In genomic region chr3:15041950-15042349, GRCh38 we compare ENCODE assay signal across 27 cellular contexts. TPM values are rescaled to one million over a fixed set of nuclear protein-coding genes. Genes with fewer than 3 reads are reported as not detected.
DNase-seq lines count a peak whose midpoint lies in the region; ATAC-seq and TF ChIP-seq lines count a peak whose summit lies in the region.
"Had no signal": no experiment of that assay in that cellular context is flagged by ENCODE, and none has a peak within 500 bp of the region (broad histone marks: within the 10 kb centered on the region; RNA-seq: fewer than 3 reads in every experiment).

No MANE protein-coding gene starts in this region.

- H3K4me3 ChIP-seq in parathyroid adenoma (ENCODE audit: low read depth, low read length), result no peak overlapping the region
- H3K4me3 ChIP-seq: adrenal gland, gastroesophageal sphincter, neural progenitor cell, prostate gland, sigmoid colon, upper lobe of left lung had no signal

- H3K4me3 Mint-ChIP-seq in activated CD4-positive, alpha-beta T cell treated with anti-CD3 and anti-CD28 coated beads for 36 hours, result no peak overlapping the region
- H3K4me3 Mint-ChIP-seq: neural progenitor cell had no signal

- no peaks in the 10 kb centered on the region for H3K9me3 ChIP-seq in parathyroid adenoma (ENCODE audit: control insufficient read depth, low read length)
- H3K9me3 ChIP-seq: adrenal gland, gastroesophageal sphincter, prostate gland, sigmoid colon, upper lobe of left lung had no signal

- H3K27ac Mint-ChIP-seq in activated CD4-positive, alpha-beta T cell treated with anti-CD3 and anti-CD28 coated beads for 36 hours, result peak overlapping the region; percentile 55
- H3K27ac Mint-ChIP-seq: neural progenitor cell had no signal

- H3K4me1 ChIP-seq in parathyroid adenoma, result no peaks in the 10 kb centered on the region
- H3K4me1 ChIP-seq: sigmoid colon had no signal

- peaks cover 48% of the 10 kb centered on the region for H3K36me3 Mint-ChIP-seq in activated CD4-positive, alpha-beta T cell treated with anti-CD3 and anti-CD28 coated beads for 36 hours (ENCODE audit: low read depth)

- H3K9ac ChIP-seq in parathyroid adenoma, result no peak overlapping the region
- H3K9ac ChIP-seq: neural progenitor cell had no signal

- no peaks in the 10 kb centered on the region for H3K9me3 Mint-ChIP-seq in activated CD4-positive, alpha-beta T cell treated with anti-CD3 and anti-CD28 coated beads for 36 hours (ENCODE audit: low read depth)
- H3K9me3 Mint-ChIP-seq: neural progenitor cell had no signal

- in situ Hi-C loops in G401 (cut with HindIII; ENCODE audit: low sequenced_read_pairs) (no loop called here), GM13976 (cut with MboI; ENCODE audit: low sequenced_read_pairs, unreplicated experiment) (no loop called here)

- peaks cover 30% of the 10 kb centered on the region for H3K4me1 Mint-ChIP-seq in activated CD4-positive, alpha-beta T cell treated with anti-CD3 and anti-CD28 coated beads for 36 hours

- ATAC-seq in activated CD4-positive, alpha-beta T cell treated with anti-CD3 and anti-CD28 coated beads for 36 hours, result no peak
- ATAC-seq: gastroesophageal sphincter, PC-3 had no signal

- intact Hi-C loops in activated CD4-positive, alpha-beta T cell treated with anti-CD3 and anti-CD28 coated beads for 36 hours (cut with DNase I, micrococcal nuclease), result no loop called here

- H3K27me3 ChIP-seq in parathyroid adenoma (ENCODE audit: control insufficient read depth, insufficient read depth, low read length), result no peaks in the 10 kb centered on the region
- H3K27me3 ChIP-seq: adrenal gland, brain microvascular endothelial cell, gastroesophageal sphincter, neural progenitor cell, sigmoid colon, upper lobe of left lung had no signal

- no peak for DNase-seq in activated CD4-positive, alpha-beta T cell treated with anti-CD3 and anti-CD28 coated beads for 36 hours
- no peak for DNase-seq in activated CD4-positive, alpha-beta T cell treated with anti-CD3 and anti-CD28 coated beads for 4 hours
- DNase-seq in G401 (ENCODE audit: low spot score) (peak; percentile 55), cerebellar cortex (ENCODE audit: low spot score) (peak; percentile 44), HCEC 1CT (no peak), D341Med (ENCODE audit: low spot score) (no peak), GM13976 (ENCODE audit: low spot score) (no peak)
- DNase-seq: 8988T; activated CD4-positive, alpha-beta T cell treated with anti-CD3 and anti-CD28 coated beads for 48 hours; activated effector memory CD4-positive, alpha-beta T cell treated with Interleukin-2 at 50 U/mL for 16 hours; AML-193; brain microvascular endothelial cell; DMS79; hypothalamus; Karpas-422; NCI-H146; NCI-H524; PC-3; SHP77 treated with DMSO at 0.1 percent for 48 hours; sigmoid colon; stimulated activated CD4-positive, alpha-beta T cell treated with anti-CD3 and anti-CD28 coated beads, Interleukin-15, amount 100 ng/mL, for 24 hours had no signal

- no peaks in the 10 kb centered on the region for H3K79me2 ChIP-seq in parathyroid adenoma

- POLR2A ChIA-PET in activated CD4-positive, alpha-beta T cell treated with anti-CD3 and anti-CD28 coated beads for 36 hours (lab: Charles Lee), result no interaction called here

- CTCF ChIA-PET in activated CD4-positive, alpha-beta T cell treated with anti-CD3 and anti-CD28 coated beads for 36 hours (lab: Charles Lee), result no interaction called here

- no peak overlapping the region for H3K4me2 ChIP-seq in parathyroid adenoma (ENCODE audit: low read length)
- H3K4me2 ChIP-seq: neural progenitor cell had no signal

- no peaks in the 10 kb centered on the region for H3K36me3 ChIP-seq in parathyroid adenoma (ENCODE audit: control insufficient read depth, insufficient read depth, low read length)
- H3K36me3 ChIP-seq: prostate gland had no signal

- no peaks in the 10 kb centered on the region for H3K27me3 Mint-ChIP-seq in activated CD4-positive, alpha-beta T cell treated with anti-CD3 and anti-CD28 coated beads for 36 hours

- no peak overlapping the region for H2AFZ ChIP-seq in parathyroid adenoma
- H2AFZ ChIP-seq: neural progenitor cell had no signal

- peak overlapping the region; percentile 11 for H3K27ac ChIP-seq in parathyroid adenoma
- H3K27ac ChIP-seq: adrenal gland, brain microvascular endothelial cell, gastroesophageal sphincter, neural progenitor cell, prostate gland, sigmoid colon, upper lobe of left lung had no signal

- TF ChIP-seq CTCF in parathyroid adenoma (IDR thresholded peaks at IDR 0.05) (no peak), GM13976 (IDR thresholded peaks at IDR 0.05; ENCODE audit: borderline replicate concordance, control extremely low read depth, extremely low read depth, insufficient read depth, missing control alignments) (no peak)

RNA-seq across cellular contexts. Expression of gene MRPS25, which starts 23.2 kb away (rescaled TPM):
- total RNA-seq in activated CD4-positive, alpha-beta T cell treated with anti-CD3 and anti-CD28 coated beads for 36 hours, result 10 to 100 TPM; 52.3 to 67.0 TPM
- total RNA-seq in G401 (2014; rRNA removed; shearing (Covaris generic)), result 29.8 and 46.4 TPM in 2 replicates

RNA-seq across cellular contexts. Expression of gene RBSN, which starts 57.0 kb away (rescaled TPM):
- 10 to 100 TPM; 13.5 to 15.0 TPM for total RNA-seq in activated CD4-positive, alpha-beta T cell treated with anti-CD3 and anti-CD28 coated beads for 36 hours
- total RNA-seq in G401 (2014; rRNA removed; shearing (Covaris generic)), result 21.7 and 23.3 TPM in 2 replicates

Comparison
In these comparisons a context has a peak if more than half of its experiments do, and no peak if none do; other contexts are left out.
1. DNase-seq: peak in G401 (single experiment) and cerebellar cortex (single experiment); none in activated CD4-positive, alpha-beta T cell treated with anti-CD3 and anti-CD28 coated beads for 36 hours (single experiment), activated CD4-positive, alpha-beta T cell treated with anti-CD3 and anti-CD28 coated beads for 4 hours (0 of 2), HCEC 1CT (single experiment), D341Med (single experiment) and GM13976 (single experiment).